ENCODE assay signal across 15 cellular contexts in genomic region chr3:18572809-18573208, GRCh38.
"Had no signal": no experiment of that assay in that cellular context is flagged by ENCODE, and none has a peak within 500 bp of the region (broad histone marks: within the 10 kb centered on the region; RNA-seq: fewer than 3 reads in every experiment).

No MANE protein-coding gene starts in this region.

- H3K4me3 Mint-ChIP-seq: activated CD4-positive, alpha-beta memory T cell treated with anti-CD3 and anti-CD28 coated beads, Interleukin-2, amount 10 ng/mL, durations not matched to agents 7 days and 5 days; activated naive CD8-positive, alpha-beta T cell treated with anti-CD3 and anti-CD28 coated beads, Interleukin-2, amount 50 U/mL, for 24 hours; brain; effector memory CD8-positive, alpha-beta T cell; naive thymus-derived CD8-positive, alpha-beta T cell; stimulated activated naive CD8-positive, alpha-beta T cell treated with anti-CD3 and anti-CD28 coated beads, Interleukin-15, Interleukin-2, amounts not matched to agents 100 ng/mL and 50 ng/mL, for 24 hours had no signal

- H3K27me3 Mint-ChIP-seq: activated CD4-positive, alpha-beta memory T cell treated with anti-CD3 and anti-CD28 coated beads, Interleukin-2, amount 10 ng/mL, durations not matched to agents 7 days and 5 days; activated naive CD8-positive, alpha-beta T cell treated with anti-CD3 and anti-CD28 coated beads, Interleukin-2, amount 50 U/mL, for 24 hours; brain; effector memory CD8-positive, alpha-beta T cell; naive thymus-derived CD8-positive, alpha-beta T cell; stimulated activated naive CD8-positive, alpha-beta T cell treated with anti-CD3 and anti-CD28 coated beads, Interleukin-15, Interleukin-2, amounts not matched to agents 100 ng/mL and 50 ng/mL, for 24 hours had no signal

- H3K27ac Mint-ChIP-seq: activated CD4-positive, alpha-beta memory T cell treated with anti-CD3 and anti-CD28 coated beads, Interleukin-2, amount 10 ng/mL, durations not matched to agents 7 days and 5 days; activated naive CD8-positive, alpha-beta T cell treated with anti-CD3 and anti-CD28 coated beads, Interleukin-2, amount 50 U/mL, for 24 hours; brain; effector memory CD8-positive, alpha-beta T cell; naive thymus-derived CD8-positive, alpha-beta T cell; stimulated activated naive CD8-positive, alpha-beta T cell treated with anti-CD3 and anti-CD28 coated beads, Interleukin-15, Interleukin-2, amounts not matched to agents 100 ng/mL and 50 ng/mL, for 24 hours had no signal

- H3K36me3 Mint-ChIP-seq: brain had no signal

- DNase-seq: activated CD4-positive, alpha-beta memory T cell treated with anti-CD3 and anti-CD28 coated beads, Interleukin-2, amount 10 ng/mL, durations not matched to agents 7 days and 5 days; activated CD4-positive, alpha-beta T cell treated with anti-CD3 and anti-CD28 coated beads for 4 hours; activated naive CD8-positive, alpha-beta T cell treated with anti-CD3 and anti-CD28 coated beads, Interleukin-2, amount 50 U/mL, for 24 hours; anterior cingulate cortex; caudate nucleus; effector memory CD8-positive, alpha-beta T cell; foreskin fibroblast; naive thymus-derived CD8-positive, alpha-beta T cell; ovary; psoas muscle; right cardiac atrium; stimulated activated CD4-positive, alpha-beta T cell treated with anti-CD3 and anti-CD28 coated beads, Interleukin-2, amount 100 ng/mL, for 24 hours had no signal

- H3K36me3 ChIP-seq: ovary, tibial nerve had no signal

- H3K27me3 ChIP-seq: ovary, tibial nerve had no signal

- H3K4me1 Mint-ChIP-seq: brain had no signal

- H3K9me3 Mint-ChIP-seq: activated naive CD8-positive, alpha-beta T cell treated with anti-CD3 and anti-CD28 coated beads, Interleukin-2, amount 50 U/mL, for 24 hours; effector memory CD8-positive, alpha-beta T cell; stimulated activated naive CD8-positive, alpha-beta T cell treated with anti-CD3 and anti-CD28 coated beads, Interleukin-15, Interleukin-2, amounts not matched to agents 100 ng/mL and 50 ng/mL, for 24 hours had no signal

- ATAC-seq: activated naive CD8-positive, alpha-beta T cell treated with anti-CD3 and anti-CD28 coated beads, Interleukin-2, amount 50 U/mL, for 24 hours; effector memory CD8-positive, alpha-beta T cell; naive thymus-derived CD8-positive, alpha-beta T cell; psoas muscle; right cardiac atrium had no signal

- H3K4me3 ChIP-seq: ovary, psoas muscle, tibial nerve had no signal

- H3K4me1 ChIP-seq: psoas muscle, tibial nerve had no signal

- H3K27ac ChIP-seq: ovary, psoas muscle, tibial nerve had no signal

- H3K9me3 ChIP-seq: ovary, psoas muscle, tibial nerve had no signal
